In the genomic region with DNA sequence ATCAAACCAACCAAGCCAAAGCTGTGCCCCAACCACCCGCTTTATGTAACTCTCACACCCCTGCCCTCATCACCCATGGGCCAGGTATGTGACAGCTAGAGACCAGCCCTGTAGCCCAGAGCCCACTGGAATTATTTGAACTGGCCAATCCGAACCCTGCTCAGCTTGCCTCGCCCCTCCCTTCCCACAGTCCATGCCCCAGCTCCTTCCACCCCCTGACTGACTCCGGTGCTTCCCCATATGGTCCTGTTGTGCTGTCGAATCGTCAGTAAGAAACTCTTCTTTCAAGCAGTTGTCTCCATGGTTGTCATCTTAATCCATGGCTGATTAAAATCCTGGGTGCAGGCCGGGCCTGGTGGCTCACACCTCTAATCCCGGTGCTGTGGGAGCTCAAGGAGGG, we compare ENCODE assay signal across 25 cellular contexts.
DNase-seq lines count a peak whose midpoint lies in the region; ATAC-seq and TF ChIP-seq lines count a peak whose summit lies in the region.
"Had no signal": no experiment of that assay in that cellular context is flagged by ENCODE, and none has a peak within 500 bp of the region (broad histone marks: within the 10 kb centered on the region; RNA-seq: fewer than 3 reads in every experiment).

No MANE protein-coding gene starts in this region.

- peak overlapping the region; percentile 64 for H3K27ac Mint-ChIP-seq in nephron progenitor cell
- H3K27ac Mint-ChIP-seq: CD8-positive, alpha-beta memory T cell; GM23338 had no signal

- peaks cover 7% of the 10 kb centered on the region for H3K27me3 Mint-ChIP-seq in nephron progenitor cell (ENCODE audit: low read depth, poor library complexity)

- TF ChIP-seq CTCF in HL-60 (IDR thresholded peaks at IDR 0.05; ENCODE audit: insufficient read depth, low read length) = no peak
- no peak for TF ChIP-seq CTCF in WERI-Rb-1 (IDR thresholded peaks at IDR 0.05; ENCODE audit: low read depth, low read length)
- TF ChIP-seq CTCF in nephron progenitor cell (IDR thresholded peaks at IDR 0.05) = no peak
- TF ChIP-seq CTCF in upper lobe of right lung (IDR thresholded peaks at IDR 0.05) = no peak

- no peak overlapping the region for H3K4me3 Mint-ChIP-seq in nephron progenitor cell
- H3K4me3 Mint-ChIP-seq: CD8-positive, alpha-beta memory T cell; GM23338 had no signal

- H3K36me3 ChIP-seq in BLaER1 = no peaks in the 10 kb centered on the region
- H3K36me3 ChIP-seq in WERI-Rb-1 = no peaks in the 10 kb centered on the region
- H3K36me3 ChIP-seq in upper lobe of right lung = no peaks in the 10 kb centered on the region

- intact Hi-C loops in upper lobe of right lung (cut with DNase I) = no loop called here

- H3K4me3 ChIP-seq in BLaER1 (no peak overlapping the region), HL-60 (replicated peaks; ENCODE audit: insufficient read depth, low read length) (no peak overlapping the region), WERI-Rb-1 (ENCODE audit: low read depth, low read length) (no peak overlapping the region), upper lobe of right lung (no peak overlapping the region)
- H3K4me3 ChIP-seq: GM12878, GM23338, SK-N-MC had no signal

- ATAC-seq in upper lobe of right lung = no peak
- no peak for ATAC-seq in GM18511 (IDR thresholded peaks at IDR 0.05; ENCODE audit: unreplicated experiment)
- ATAC-seq: GM12878, GM23338, PC-3 had no signal

- DNase-seq in HL-60 (ENCODE audit: low read depth in 1 of 2, low spot score in 1 of 2) (no peak), WERI-Rb-1 (peak; percentile 79), nephron progenitor cell (no peak), upper lobe of right lung (no peak), NCI-H2196 (lab: John Stamatoyannopoulos, UW; ENCODE audit: unreplicated experiment) (no peak)
- DNase-seq in activated T-cell treated with anti-CD3 and anti-CD28 coated beads, Interleukin-2, amount 50 U/mL, for 1 hour = no peak
- DNase-seq: 8988T; CD8-positive, alpha-beta memory T cell; DMS79; HCEC 1CT; KG1; NCI-H1105; NCI-H146; NCI-H2029; NCI-H226; NCI-H510A treated with DMSO at 0.1 percent for 48 hours; PC-3; SHP77; SW 1271 had no signal

- peaks cover 62% of the 10 kb centered on the region for H3K4me1 Mint-ChIP-seq in nephron progenitor cell

- H3K9me3 Mint-ChIP-seq in nephron progenitor cell = peaks cover 19% of the 10 kb centered on the region

- H3K9ac ChIP-seq in BLaER1 = no peak overlapping the region

- H3K9me3 ChIP-seq in BLaER1 (peaks cover 9% of the 10 kb centered on the region), WERI-Rb-1 (ENCODE audit: severe bottlenecking) (no peaks in the 10 kb centered on the region), upper lobe of right lung (no peaks in the 10 kb centered on the region)

- no peaks in the 10 kb centered on the region for H4K20me1 ChIP-seq in BLaER1

- H3K27ac ChIP-seq in BLaER1 (no peak overlapping the region), HL-60 (replicated peaks) (peak overlapping the region; percentile 82), WERI-Rb-1 (peak overlapping the region; percentile 77), upper lobe of right lung (no peak overlapping the region)
- H3K27ac ChIP-seq: C4-2B, SK-N-MC had no signal

- H3K4me2 ChIP-seq in BLaER1 = peak overlapping the region; percentile 78
- H3K4me2 ChIP-seq: GM23338 had no signal

- no peaks in the 10 kb centered on the region for H3K27me3 ChIP-seq in BLaER1
- H3K27me3 ChIP-seq in HL-60 (ENCODE audit: insufficient read depth, poor library complexity, severe bottlenecking) = no peaks in the 10 kb centered on the region
- H3K27me3 ChIP-seq in WERI-Rb-1 (ENCODE audit: insufficient read depth, low read depth, severe bottlenecking) = no peaks in the 10 kb centered on the region
- H3K27me3 ChIP-seq in upper lobe of right lung = no peaks in the 10 kb centered on the region

- H3K36me3 Mint-ChIP-seq in nephron progenitor cell (ENCODE audit: low read depth) = peaks cover 14% of the 10 kb centered on the region
- H3K36me3 Mint-ChIP-seq: CD8-positive, alpha-beta memory T cell had no signal

- H3K4me1 ChIP-seq in BLaER1 (peaks cover 86% of the 10 kb centered on the region), upper lobe of right lung (peaks cover 21% of the 10 kb centered on the region)

Comparison
In these comparisons a context has a peak if more than half of its experiments do, and no peak if none do; other contexts are left out.
1. H3K27ac ChIP-seq: peak in HL-60 (single experiment) and WERI-Rb-1 (single experiment); none in BLaER1 (single experiment) and upper lobe of right lung (single experiment).